In genomic region chr4:2712261-2712842, GRCh38 we compare ENCODE assay signal across 9 cellular contexts. TPM values are rescaled to one million over a fixed set of nuclear protein-coding genes. Genes with fewer than 3 reads are reported as not detected.
DNase-seq lines count a peak whose midpoint lies in the region; ATAC-seq, FAIRE-seq and TF ChIP-seq lines count a peak whose summit lies in the region.
"Had no signal": no experiment of that assay in that cellular context is flagged by ENCODE, and none has a peak within 500 bp of the region (broad histone marks: within the 10 kb centered on the region; RNA-seq: fewer than 3 reads in every experiment).

No MANE protein-coding gene starts in this region.

- peaks cover 23% of the 10 kb centered on the region for H3K4me1 Mint-ChIP-seq in astrocyte (ENCODE audit: low read depth, unreplicated experiment)

- H4K8ac ChIP-seq in mesenchymal stem cell (ENCODE audit: low read length): no peak overlapping the region

- H3K9me3 ChIP-seq in DND-41 (ENCODE audit: insufficient read depth, low read length, severe bottlenecking) (no peaks in the 10 kb centered on the region), astrocyte (ENCODE audit: insufficient read depth, low read depth, low read length) (no peaks in the 10 kb centered on the region), mesenchymal stem cell (ENCODE audit: control insufficient read depth, low read length) (no peaks in the 10 kb centered on the region)

- H3K4me1 ChIP-seq in DND-41 (ENCODE audit: insufficient read depth, low read length) (no peaks in the 10 kb centered on the region), astrocyte (ENCODE audit: insufficient read depth, low read length) (no peaks in the 10 kb centered on the region), mesenchymal stem cell (ENCODE audit: control insufficient read depth, insufficient read depth, low read depth, low read length) (peaks cover 6% of the 10 kb centered on the region)

- no peak overlapping the region for H2AK5ac ChIP-seq in mesenchymal stem cell (ENCODE audit: low read length, severe bottlenecking)

- no peak overlapping the region for H2BK12ac ChIP-seq in mesenchymal stem cell (ENCODE audit: low read length in 2 of 2)

- no peak overlapping the region for H4K91ac ChIP-seq in mesenchymal stem cell (ENCODE audit: low read length)

- H3K23ac ChIP-seq in mesenchymal stem cell (ENCODE audit: low read length in 2 of 2): no peak overlapping the region

- no peak overlapping the region for H2BK5ac ChIP-seq in mesenchymal stem cell (ENCODE audit: low read depth, low read length, poor library complexity, severe bottlenecking)

- TF ChIP-seq CTCF in DND-41 (IDR thresholded peaks at IDR 0.05; ENCODE audit: borderline replicate concordance, extremely low read depth, low read length, poor library complexity, severe bottlenecking) (peak; percentile 37), astrocyte (IDR thresholded peaks at IDR 0.05; ENCODE audit: insufficient read depth, low read depth, low read length) (peak; percentile 8)

- peaks cover 57% of the 10 kb centered on the region for H3K36me3 ChIP-seq in DND-41 (ENCODE audit: insufficient read depth, low read length)
- peaks cover 6% of the 10 kb centered on the region for H3K36me3 ChIP-seq in astrocyte (ENCODE audit: insufficient read depth, low read length)
- H3K36me3 ChIP-seq in mesenchymal stem cell (ENCODE audit: control insufficient read depth in 1 of 2, insufficient read depth in 2 of 2, low read depth in 1 of 2, low read length in 2 of 2): peaks cover 41 to 43% of the 10 kb centered on the region in 2 experiments

- H3K27ac Mint-ChIP-seq in astrocyte (ENCODE audit: unreplicated experiment): peak overlapping the region; percentile 48

- H3K9me3 Mint-ChIP-seq in astrocyte (ENCODE audit: unreplicated experiment): no peaks in the 10 kb centered on the region

- H3K27me3 ChIP-seq in DND-41 (ENCODE audit: insufficient read depth, low read length, poor library complexity) (no peaks in the 10 kb centered on the region), astrocyte (ENCODE audit: insufficient read depth, low read length) (no peaks in the 10 kb centered on the region), mesenchymal stem cell (ENCODE audit: control insufficient read depth in 1 of 2, insufficient read depth in 1 of 2, low read length in 2 of 2) (no peaks in the 10 kb centered on the region)

- H2BK15ac ChIP-seq in mesenchymal stem cell (ENCODE audit: low read depth, poor library complexity, severe bottlenecking): no peak overlapping the region

- 91% methylated on average over 9 of the region's 9 CpGs for WGBS in mesenchymal stem cell

- H2BK120ac ChIP-seq in mesenchymal stem cell (ENCODE audit: low read depth, low read length): no peak overlapping the region

- peaks cover 24% of the 10 kb centered on the region for H3K36me3 Mint-ChIP-seq in astrocyte (ENCODE audit: low read depth, unreplicated experiment)

- H3K4ac ChIP-seq in mesenchymal stem cell (ENCODE audit: low read depth in 1 of 2, low read length in 2 of 2): no peak overlapping the region

- H4K20me1 ChIP-seq in DND-41 (ENCODE audit: insufficient read depth, low read length): 0 out of 2 replicates have a peak, but pooled peaks cover 3% of the 10 kb centered on the region
- peaks cover 17% of the 10 kb centered on the region for H4K20me1 ChIP-seq in astrocyte (ENCODE audit: insufficient read depth, low read length)

- H3K14ac ChIP-seq in mesenchymal stem cell (ENCODE audit: low read length in 2 of 2): no peak overlapping the region

- H3K27me3 Mint-ChIP-seq in astrocyte (ENCODE audit: low read depth, unreplicated experiment): no peaks in the 10 kb centered on the region

- no peak overlapping the region for H3K4me3 ChIP-seq in DND-41 (ENCODE audit: low read depth in 1 of 2, low read length in 2 of 2)
- H3K4me3 ChIP-seq in astrocyte (ENCODE audit: insufficient read depth, low read depth, low read length): no peak overlapping the region
- no peak overlapping the region for H3K4me3 ChIP-seq in mesenchymal stem cell (ENCODE audit: insufficient read depth in 1 of 2, low read depth in 1 of 2, low read length in 2 of 2)

- H3K4me3 Mint-ChIP-seq in astrocyte (ENCODE audit: unreplicated experiment): no peak overlapping the region

- H3K79me1 ChIP-seq in mesenchymal stem cell (replicated peaks; ENCODE audit: low read length, poor library complexity, severe bottlenecking): peaks cover 22% of the 10 kb centered on the region

- no peak overlapping the region for H2AFZ ChIP-seq in DND-41 (ENCODE audit: low read depth, low read length)
- H2AFZ ChIP-seq in astrocyte (ENCODE audit: low read depth, low read length): no peak overlapping the region
- H2AFZ ChIP-seq in mesenchymal stem cell (ENCODE audit: low read depth, low read length): no peak overlapping the region

- H3K18ac ChIP-seq in mesenchymal stem cell (ENCODE audit: low read depth in 1 of 2, low read length in 2 of 2): no peak overlapping the region

- ATAC-seq in DND-41 (ENCODE audit: insufficient read depth, low read depth) (no peak), HG02678 (IDR thresholded peaks at IDR 0.05; ENCODE audit: unreplicated experiment) (no peak), GM18868 (IDR thresholded peaks at IDR 0.05; ENCODE audit: unreplicated experiment) (no peak)

- DNase-seq in DND-41 (no peak), HT-29 (ENCODE audit: low spot score) (peak; percentile 47), astrocyte (ENCODE audit: low read depth) (no peak), mesenchymal stem cell (peak; percentile 20), DMS 273 (lab: John Stamatoyannopoulos, UW; ENCODE audit: unreplicated experiment) (no peak)
- no peak for DNase-seq in stimulated activated naive CD4-positive, alpha-beta T cell (lab: John Stamatoyannopoulos, UW)
- DNase-seq: SIG-M5 had no signal

- no peak overlapping the region for H3K27ac ChIP-seq in DND-41 (ENCODE audit: low read length)
- H3K27ac ChIP-seq in astrocyte (ENCODE audit: low read depth, low read length): no peak overlapping the region
- H3K27ac ChIP-seq in mesenchymal stem cell (ENCODE audit: low read length, poor library complexity, severe bottlenecking): no peak overlapping the region

- FAIRE-seq in astrocyte (lab: Jason Lieb, UNC): no peak

- H3K79me2 ChIP-seq in DND-41 (ENCODE audit: insufficient read depth, low read length) (peaks cover 11% of the 10 kb centered on the region), astrocyte (ENCODE audit: insufficient read depth, low read length) (peaks cover 14% of the 10 kb centered on the region)

- H3K4me2 ChIP-seq in DND-41 (ENCODE audit: insufficient read depth, low read length): no peak overlapping the region
- no peak overlapping the region for H3K4me2 ChIP-seq in astrocyte (ENCODE audit: low read length)
- no peak overlapping the region for H3K4me2 ChIP-seq in mesenchymal stem cell (ENCODE audit: low read length, poor library complexity, severe bottlenecking)

- H3K9ac ChIP-seq in DND-41 (ENCODE audit: low read depth, low read length) (no peak overlapping the region), astrocyte (ENCODE audit: low read length) (no peak overlapping the region), mesenchymal stem cell (ENCODE audit: low read length) (no peak overlapping the region)

RNA-seq across cellular contexts. Expression of gene TNIP2, which starts 43.8 kb away (rescaled TPM):
- 99.9 and 119 TPM in 2 replicates for total RNA-seq in HT-29 (2014; rRNA removed; shearing (Covaris generic))
- total RNA-seq in astrocyte: 31.1 and 33.7 TPM in 2 replicates
- 26.1 TPM for polyA plus RNA-seq in mesenchymal stem cell (2013, experiment 1 of 2)
- polyA plus RNA-seq in mesenchymal stem cell (2013, experiment 2 of 2): 25.8 TPM

Comparison
In these comparisons a context has a peak if more than half of its experiments do, and no peak if none do; other contexts are left out.
1. DNase-seq: peak in HT-29 (single experiment) and mesenchymal stem cell (single experiment); none in DND-41 (single experiment), astrocyte (single experiment), stimulated activated naive CD4-positive, alpha-beta T cell (0 of 6) and DMS 273 (single experiment).